8 cellular contexts compared by ENCODE assay signal in the genomic region with DNA sequence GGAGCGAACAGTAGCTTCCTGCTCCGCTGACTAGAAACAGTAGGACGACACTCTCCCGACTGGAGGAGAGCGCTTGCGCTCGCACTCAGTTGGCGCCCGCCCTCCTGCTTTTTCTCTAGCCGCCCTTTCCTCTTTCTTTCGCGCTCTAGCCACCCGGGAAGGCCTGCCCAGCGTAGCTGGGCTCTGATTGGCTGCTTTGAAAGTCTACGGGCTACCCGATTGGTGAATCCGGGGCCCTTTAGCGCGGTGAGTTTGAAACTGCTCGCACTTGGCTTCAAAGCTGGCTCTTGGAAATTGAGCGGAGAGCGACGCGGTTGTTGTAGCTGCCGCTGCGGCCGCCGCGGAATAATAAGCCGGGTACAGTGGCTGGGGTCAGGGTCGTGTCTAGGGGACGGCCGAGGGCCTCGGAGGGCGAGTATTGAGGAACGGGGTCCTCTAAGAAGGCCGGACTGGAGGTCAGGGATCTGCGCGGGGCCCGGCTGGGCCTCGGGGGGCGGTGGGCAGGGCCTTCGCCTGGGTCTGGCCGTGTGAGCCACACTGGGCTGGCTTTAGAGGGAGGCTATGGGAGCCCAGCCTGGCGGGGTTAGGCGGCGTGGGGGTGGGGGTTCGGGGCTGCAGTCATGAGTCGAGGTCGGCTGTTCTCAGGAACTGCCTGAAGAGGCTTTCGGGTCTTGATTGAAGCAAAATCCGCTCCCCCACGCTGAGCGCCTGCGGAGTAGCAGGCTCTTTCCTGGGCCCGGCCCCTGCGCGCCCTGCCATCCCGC. TPM values are rescaled to one million over a fixed set of nuclear protein-coding genes. Genes with fewer than 3 reads are reported as not detected.
A peak's percentile ranks its signal among the peaks of the same experiment; 100 is the strongest.
DNase-seq lines count a peak whose midpoint lies in the region; ATAC-seq, FAIRE-seq and TF ChIP-seq lines count a peak whose summit lies in the region.

A gene (plus strand): TSS at position 265 of the 764 bp plus-strand sequence. CDS start 1,688 bp downstream, outside the sequence.

- peaks cover 49% of the 10 kb centered on the region for H3K79me2 ChIP-seq in smooth muscle cell (ENCODE audit: low read depth)

- no peaks in the 10 kb centered on the region for H4K20me1 ChIP-seq in smooth muscle cell (ENCODE audit: low read depth)

- in situ Hi-C loops in ACHN (cut with HindIII; ENCODE audit: low pct_ligation_motif_present, low pct_unique_long_range_greater_than_20kb, low sequenced_read_pairs) = no loop called here

- peak within 1 kb of the TSS; percentile 66 for H3K27ac ChIP-seq in VCaP
- peak within 1 kb of the TSS; percentile 40 for H3K27ac ChIP-seq in smooth muscle cell (ENCODE audit: low read depth)

- H3K4me2 ChIP-seq in smooth muscle cell = peak within 1 kb of the TSS; percentile 93

- TF ChIP-seq CTCF in VCaP (conservative IDR thresholded peaks at IDR 0.05) (no peak), bronchial epithelial cell (IDR thresholded peaks at IDR 0.05; ENCODE audit: insufficient read depth, low read length, severe bottlenecking) (no peak), smooth muscle cell (IDR thresholded peaks at IDR 0.05; ENCODE audit: borderline replicate concordance, insufficient read depth, poor library complexity, severe bottlenecking) (no peak)

- peak; percentile 72 for FAIRE-seq in bronchial epithelial cell (lab: Jason Lieb, UNC)

- peak; percentile 99 for DNase-seq in ACHN
- DNase-seq in NCI-H2196 treated with DMSO at 0.1 percent for 48 hours (lab: John Stamatoyannopoulos, UW; ENCODE audit: unreplicated experiment) = peak; percentile 89
- peak; percentile 93 for DNase-seq in bronchial epithelial cell (ENCODE audit: low read depth)
- DNase-seq in iPS-NIHi11 (ENCODE audit: low spot score) = peak; percentile 96
- peak; percentile 82 for DNase-seq in smooth muscle cell (lab: John Stamatoyannopoulos, UW; ENCODE audit: unreplicated experiment)

- H3K9ac ChIP-seq in smooth muscle cell (ENCODE audit: low read depth) = peak within 1 kb of the TSS; percentile 69

- H3K27me3 ChIP-seq in bronchial epithelial cell (ENCODE audit: control insufficient read depth, insufficient read depth, low read length) (no peaks in the 10 kb centered on the region), smooth muscle cell (ENCODE audit: low read depth) (no peaks in the 10 kb centered on the region)

- H3K4me1 ChIP-seq in smooth muscle cell (ENCODE audit: low read depth) = peaks cover 33% of the 10 kb centered on the region

- H3K4me3 ChIP-seq in bronchial epithelial cell (ENCODE audit: low read depth, low read length) (peak within 1 kb of the TSS; percentile 77), smooth muscle cell (peak within 1 kb of the TSS; percentile 80)

- H3F3A ChIP-seq in smooth muscle cell (ENCODE audit: low read depth) = no peaks in the 10 kb centered on the region

- H2AFZ ChIP-seq in smooth muscle cell (ENCODE audit: low read depth) = peak within 1 kb of the TSS; percentile 97

- 1% methylated on average over 40 of the region's 59 CpGs for WGBS in smooth muscle cell (ENCODE audit: low lambda C conversion rate)

- H3K36me3 ChIP-seq in bronchial epithelial cell (ENCODE audit: control insufficient read depth, insufficient read depth, low read length) (no peaks in the 10 kb centered on the region), smooth muscle cell (ENCODE audit: low read depth) (no peaks in the 10 kb centered on the region)

- ATAC-seq in GM18870 (IDR thresholded peaks at IDR 0.05; ENCODE audit: unreplicated experiment) = peak; percentile 96
- peak; percentile 96 for ATAC-seq in HG03135 (IDR thresholded peaks at IDR 0.05; ENCODE audit: unreplicated experiment)

- no peaks in the 10 kb centered on the region for H3K9me3 ChIP-seq in smooth muscle cell (replicated peaks; ENCODE audit: low read depth)

RNA-seq across cellular contexts. Expression of the gene that starts here (rescaled TPM):
- total RNA-seq in bronchial epithelial cell (0.64 and 0.79 TPM in 2 replicates), smooth muscle cell (55.3 and 56.5 TPM in 2 replicates)
- 44.0 and 46.6 TPM in 2 replicates for polyA plus RNA-seq in smooth muscle cell

Comparison
In these comparisons a context has a peak if more than half of its experiments do, and no peak if none do; other contexts are left out.
1. Peak in every context shown above with its lines: DNase-seq, ATAC-seq, H3K4me3 ChIP-seq and H3K27ac ChIP-seq.
2. RNA of the gene that starts here (total RNA-seq): 55.3 to 56.5 TPM in smooth muscle cell; 0.64 to 0.79 TPM in bronchial epithelial cell; every median in the first group is over 10 times any median in the second.
3. Peak in DNase-seq and H3K4me3 ChIP-seq in bronchial epithelial cell; RNA of the gene not detected or under 1 TPM.